In the genomic region with DNA sequence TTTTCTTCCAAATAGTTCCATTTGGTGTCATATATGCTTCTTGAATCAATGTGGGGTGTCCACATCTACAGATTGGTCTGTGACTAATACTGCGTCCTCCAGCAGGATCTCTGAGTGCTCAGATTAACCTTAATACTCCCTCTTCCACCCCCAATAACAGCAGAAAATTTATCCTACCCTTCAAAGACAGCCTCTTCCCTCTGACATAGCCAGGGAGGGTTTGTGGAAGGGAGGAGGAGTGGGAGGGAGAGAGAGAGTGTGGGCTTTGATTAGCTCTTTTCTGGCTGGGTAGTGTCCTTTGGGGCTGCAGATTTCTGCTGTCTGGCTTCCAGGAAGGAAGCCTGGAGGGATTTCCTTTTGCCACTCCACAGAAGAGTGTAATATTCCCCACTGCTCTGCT, we compare ENCODE assay signal across 28 cellular contexts.
"Had no signal": no experiment of that assay in that cellular context is flagged by ENCODE, and none has a peak within 500 bp of the region (broad histone marks: within the 10 kb centered on the region; RNA-seq: fewer than 3 reads in every experiment).

No MANE protein-coding gene starts in this region.

- H3K27ac ChIP-seq: brain microvascular endothelial cell, PC-9, RWPE1 had no signal

- H2AFZ ChIP-seq: PC-9 had no signal

- H3K4me3 ChIP-seq: PC-9 had no signal

- DNase-seq: activated CD4-positive, alpha-beta T cell treated with anti-CD3 and anti-CD28 coated beads, Interleukin-2, amount 10 ng/mL, durations not matched to agents 24 days and 14 days; activated CD4-positive, alpha-beta T cell treated with anti-CD3 and anti-CD28 coated beads, Interleukin-2, amount 50 U/mL, for 4 hours; activated CD8-positive, alpha-beta T cell treated with anti-CD3 and anti-CD28 coated beads for 36 hours; activated effector memory CD4-positive, alpha-beta T cell treated with anti-CD3 and anti-CD28 coated beads, Interleukin-2, amount 50 U/mL, for 16 hours; activated naive CD4-positive, alpha-beta T cell; activated naive CD4-positive, alpha-beta T cell treated with anti-CD3 and anti-CD28 coated beads, Interleukin-2, amount 50 U/mL, for 16 hours; activated naive CD8-positive, alpha-beta T cell treated with anti-CD3 and anti-CD28 coated beads for 36 hours; activated T-cell treated with anti-CD3 and anti-CD28 coated beads, Interleukin-2, amount 50 U/mL, for 1 hour; activated T-cell treated with anti-CD3 and anti-CD28 coated beads, Interleukin-2, amount 50 U/mL, for 72 hours; amniotic stem cell; aorta; brain microvascular endothelial cell; central memory CD4-positive, alpha-beta T cell; NCI-H1092 treated with DMSO at 0.1 percent for 48 hours; NCI-H1417; NCI-H146; NCI-H187; NCI-H2029 treated with DMSO at 0.1 percent for 48 hours; NCI-H2107; NCI-H2171; NCI-H446; NCI-H510A treated with DMSO at 0.1 percent for 48 hours; NK-92 treated with Interleukin-12 subunit alpha and Interleukin-12 subunit beta, amount 100 ng/mL, for 24 hours; PC-9; T1000 had no signal

- H3K27me3 ChIP-seq: brain microvascular endothelial cell had no signal

- H3K36me3 ChIP-seq: brain microvascular endothelial cell had no signal

- H3K4me2 ChIP-seq: PC-9 had no signal

- ATAC-seq: activated CD8-positive, alpha-beta T cell treated with anti-CD3 and anti-CD28 coated beads for 36 hours; activated T-cell treated with anti-CD3 and anti-CD28 coated beads, Interleukin-2, amount 50 U/mL, for 72 hours; activated T-helper 17 cell treated with anti-CD3 and anti-CD28 coated beads, Interleukin-2, amount 50 U/mL, for 72 hours; Right ventricle myocardium inferior had no signal
